Comparison of ENCODE assay signal across 1 cellular context in genomic region chr11:113796663-113797259, GRCh38.
TF ChIP-seq lines count a peak whose summit lies in the region.

No MANE protein-coding gene starts in this region.

TF ChIP-seq in HCT116, 20 proteins besides CTCF, POLR2A, EP300 and RAD21 (continued from another document):
- no peak for TF ChIP-seq ZBTB33 (IDR thresholded peaks at IDR 0.05; ENCODE audit: extremely low read depth, insufficient replicate concordance, low read length)
- TF ChIP-seq TCF7L2 (IDR thresholded peaks at IDR 0.05; ENCODE audit: borderline replicate concordance, extremely low read depth, insufficient read depth, insufficient read length) = no peak
- TF ChIP-seq ELF1 (IDR thresholded peaks at IDR 0.05; ENCODE audit: borderline replicate concordance, low read depth) = no peak
- no peak for TF ChIP-seq EZH2 (IDR thresholded peaks at IDR 0.05)
- no peak for TF ChIP-seq EZH2phosphoT487 (IDR thresholded peaks at IDR 0.05; ENCODE audit: borderline replicate concordance)
- TF ChIP-seq CBX3 (IDR thresholded peaks at IDR 0.05; ENCODE audit: low read depth) = no peak
- TF ChIP-seq YY1 (IDR thresholded peaks at IDR 0.05; ENCODE audit: extremely low read depth, insufficient replicate concordance, low read depth, low read length) = no peak
- no peak for TF ChIP-seq FOSL1 (IDR thresholded peaks at IDR 0.05; ENCODE audit: low read depth)
- no peak for TF ChIP-seq SP1 (IDR thresholded peaks at IDR 0.05; ENCODE audit: low read depth)
- no peak for TF ChIP-seq SRF (IDR thresholded peaks at IDR 0.05; ENCODE audit: low read depth)
- TF ChIP-seq MAX (IDR thresholded peaks at IDR 0.05) = no peak
